2 cellular contexts compared by ENCODE assay signal in genomic region chr3:126750760-126751129, GRCh38.
TF ChIP-seq lines count a peak whose summit lies in the region.

No MANE protein-coding gene starts in this region.

TF ChIP-seq in HEK293, 187 proteins besides CTCF, POLR2A, EP300 and RAD21:
- TF ChIP-seq ZNF140 (tag by site-specific recombination; IDR thresholded peaks at IDR 0.05) (no peak), SCRT2 (tag by site-specific recombination; IDR thresholded peaks at IDR 0.05) (peak; percentile 93), ZFP69B (tag by site-specific recombination; IDR thresholded peaks at IDR 0.05) (peak; percentile 59; the same call in 1 of the 2 replicates), ZNF341 (tag by site-specific recombination; IDR thresholded peaks at IDR 0.05; ENCODE audit: low read depth) (no peak), SCRT1 (tag by site-specific recombination; IDR thresholded peaks at IDR 0.05; ENCODE audit: borderline replicate concordance) (peak; percentile 64; the same call in 1 of the 2 replicates), ZNF335 (tag by site-specific recombination; conservative IDR thresholded peaks at IDR 0.05) (peak; percentile 52), ZFHX2 (tag by site-specific recombination; conservative IDR thresholded peaks at IDR 0.05) (no peak), ZSCAN30 (tag by site-specific recombination; IDR thresholded peaks at IDR 0.05) (no peak), SALL2 (tag by site-specific recombination; IDR thresholded peaks at IDR 0.05; ENCODE audit: borderline replicate concordance) (no peak), PATZ1 (tag by site-specific recombination; IDR thresholded peaks at IDR 0.05) (peak; percentile 25; the same call in 1 of the 2 replicates), ZNF692 (tag by site-specific recombination; IDR thresholded peaks at IDR 0.05) (peak; percentile 70)

TF ChIP-seq in HepG2, 621 proteins besides CTCF, POLR2A, EP300 and RAD21:
- TF ChIP-seq RFXANK (CRISPR knock-in tag; IDR thresholded peaks at IDR 0.05) (no peak), STAG1 (CRISPR knock-in tag; IDR thresholded peaks at IDR 0.05) (no peak), ZNF800 (CRISPR knock-in tag; IDR thresholded peaks at IDR 0.05) (no peak), KDM3A (CRISPR knock-in tag; IDR thresholded peaks at IDR 0.05; ENCODE audit: low read depth) (no peak), BRCA1 (CRISPR knock-in tag; IDR thresholded peaks at IDR 0.05) (no peak), ONECUT2 (CRISPR knock-in tag; IDR thresholded peaks at IDR 0.05) (no peak), ZNF629 (CRISPR knock-in tag; conservative IDR thresholded peaks at IDR 0.05) (no peak), ZUFSP (CRISPR knock-in tag; IDR thresholded peaks at IDR 0.05; ENCODE audit: borderline replicate concordance) (no peak), ZNF44 (CRISPR knock-in tag; IDR thresholded peaks at IDR 0.05) (no peak), HINFP (CRISPR knock-in tag; IDR thresholded peaks at IDR 0.05; ENCODE audit: low read depth) (no peak), ARNTL (CRISPR knock-in tag; IDR thresholded peaks at IDR 0.05) (no peak), ERF (CRISPR knock-in tag; IDR thresholded peaks at IDR 0.05) (no peak), TERF1 (CRISPR knock-in tag; IDR thresholded peaks at IDR 0.05) (no peak), ZNF781 (CRISPR knock-in tag; IDR thresholded peaks at IDR 0.05; ENCODE audit: borderline replicate concordance, not compliant biosample characterization) (no peak), TRIM22 (IDR thresholded peaks at IDR 0.05) (no peak), ZNF891 (CRISPR knock-in tag; IDR thresholded peaks at IDR 0.05) (no peak), HMG20A (CRISPR knock-in tag; IDR thresholded peaks at IDR 0.05; ENCODE audit: borderline replicate concordance) (no peak), EHMT2 (IDR thresholded peaks at IDR 0.05; ENCODE audit: borderline replicate concordance, low read depth, low read length) (no peak), NAIF1 (CRISPR knock-in tag; IDR thresholded peaks at IDR 0.05; ENCODE audit: borderline replicate concordance) (no peak), GRHL1 (CRISPR knock-in tag; conservative IDR thresholded peaks at IDR 0.05) (no peak)
